In genomic region chrX:24682739-24683432, GRCh38 we compare ENCODE assay signal across 28 cellular contexts. TPM values are rescaled to one million over a fixed set of nuclear protein-coding genes. Genes with fewer than 3 reads are reported as not detected.
DNase-seq lines count a peak whose midpoint lies in the region; ATAC-seq, FAIRE-seq and TF ChIP-seq lines count a peak whose summit lies in the region.
"Had no signal": no experiment of that assay in that cellular context is flagged by ENCODE, and none has a peak within 500 bp of the region (broad histone marks: within the 10 kb centered on the region; RNA-seq: fewer than 3 reads in every experiment).

No MANE protein-coding gene starts in this region.

- WGBS in testis, 2 donors: 86 to 97% methylated on average over 6 to 7 of the region's 7 CpGs
- WGBS in neuronal stem cell (ENCODE audit: extremely low coverage in 2 of 2, insufficient read length in 2 of 2, insufficient replicate concordance in 1 of 2), 2 donors: no CpG with 5 or more reads among the region's 7 CpGs

- no peak overlapping the region for H2BK120ac ChIP-seq in neuronal stem cell (ENCODE audit: low read depth, low read length)

- peak; percentile 98 for ATAC-seq in activated T-helper 17 cell treated with anti-CD3 and anti-CD28 coated beads, Interleukin-2, amount 50 U/mL, for 72 hours (replicated peaks)
- ATAC-seq: WTC11 had no signal

- DNase-seq in activated CD4-positive, alpha-beta T cell treated with anti-CD3 and anti-CD28 coated beads for 48 hours: peak; percentile 52
- DNase-seq in activated CD4-positive, alpha-beta T cell treated with anti-CD3 and anti-CD28 coated beads, Interleukin-2, amount 10 ng/mL, durations not matched to agents 7 days and 5 days: no peak
- DNase-seq in GM19239 (ENCODE audit: insufficient read length, low spot score) (no peak), NCI-H510A (lab: John Stamatoyannopoulos, UW) (no peak), testis (no peak), neuronal stem cell (ENCODE audit: low spot score) (no peak)
- DNase-seq in stimulated activated CD4-positive, alpha-beta T cell treated with anti-CD3 and anti-CD28 coated beads, Interleukin-2, amount 100 ng/mL, for 24 hours: peak; percentile 23 to 34
- DNase-seq: amygdala; CD8-positive, alpha-beta memory T cell; DMS153; effector memory CD4-positive, alpha-beta T cell; erythroblast; foreskin fibroblast; HCEC 1CT; mesenchymal stem cell; NCI-H1694 treated with DMSO at 0.1 percent for 48 hours; NCI-H2171; NCI-H524 treated with DMSO at 0.1 percent for 48 hours; nucleus accumbens; SHP77; upper lobe of left lung had no signal

- H3K18ac ChIP-seq in neuronal stem cell (ENCODE audit: low read length): no peak overlapping the region

- H4K8ac ChIP-seq in neuronal stem cell (ENCODE audit: low read depth, low read length): no peak overlapping the region

- H3K4me3 ChIP-seq in testis (no peak overlapping the region), neuronal stem cell (ENCODE audit: low read length in 2 of 2) (no peak overlapping the region)
- H3K4me3 ChIP-seq: breast epithelium, upper lobe of left lung had no signal

- CTCF ChIA-PET in activated CD4-positive, alpha-beta T cell treated with anti-CD3 and anti-CD28 coated beads, Interleukin-2, amount 10 ng/mL, durations not matched to agents 7 days and 5 days (lab: Charles Lee): interaction anchor here (0.6 kb wide), 1 partner anchor 8 kb away, joined by 5 read pairs; no protein-coding TSS in a partner anchor

- H3K4me1 Mint-ChIP-seq in activated CD4-positive, alpha-beta T cell treated with anti-CD3 and anti-CD28 coated beads, Interleukin-2, amount 10 ng/mL, durations not matched to agents 7 days and 5 days: no peaks in the 10 kb centered on the region
- H3K4me1 Mint-ChIP-seq in activated T-helper 17 cell treated with anti-CD3 and anti-CD28 coated beads, Interleukin-2, amount 50 U/mL, for 72 hours: peaks cover 8% of the 10 kb centered on the region
- H3K4me1 Mint-ChIP-seq: CD8-positive, alpha-beta memory T cell; WTC11 had no signal

- H4K91ac ChIP-seq in neuronal stem cell (ENCODE audit: low read depth, low read length, poor library complexity): no peak overlapping the region

- H3K14ac ChIP-seq in neuronal stem cell (ENCODE audit: low read length): no peak overlapping the region

- no peak overlapping the region for H3K27ac Mint-ChIP-seq in activated CD4-positive, alpha-beta T cell treated with anti-CD3 and anti-CD28 coated beads, Interleukin-2, amount 10 ng/mL, durations not matched to agents 7 days and 5 days
- H3K27ac Mint-ChIP-seq in activated T-helper 17 cell treated with anti-CD3 and anti-CD28 coated beads, Interleukin-2, amount 50 U/mL, for 72 hours: peak overlapping the region; percentile 65
- H3K27ac Mint-ChIP-seq: WTC11 had no signal

- no peak overlapping the region for H2BK12ac ChIP-seq in neuronal stem cell (ENCODE audit: low read length)

- POLR2A ChIA-PET in activated CD4-positive, alpha-beta T cell treated with anti-CD3 and anti-CD28 coated beads, Interleukin-2, amount 10 ng/mL, durations not matched to agents 7 days and 5 days (lab: Charles Lee): no interaction called here

- no peak overlapping the region for H3K27ac ChIP-seq in testis
- H3K27ac ChIP-seq in neuronal stem cell (replicated peaks; ENCODE audit: low read length): no peak overlapping the region
- H3K27ac ChIP-seq: breast epithelium, HL-60, upper lobe of left lung had no signal

- TF ChIP-seq POLR2A in testis (IDR thresholded peaks at IDR 0.05): no peak

- no peaks in the 10 kb centered on the region for H3K79me1 ChIP-seq in neuronal stem cell (ENCODE audit: low read depth, low read length)

- intact Hi-C loops in testis (cut with DNase I; ENCODE audit: low total_unique reads): no loop called here

- H3K9ac ChIP-seq in neuronal stem cell (ENCODE audit: low read depth, low read length, poor library complexity): no peak overlapping the region

- H3K4me1 ChIP-seq in testis (no peaks in the 10 kb centered on the region), neuronal stem cell (ENCODE audit: control insufficient read depth in 2 of 2, insufficient read depth in 1 of 2, low read depth in 1 of 2, low read length in 2 of 2) (no peaks in the 10 kb centered on the region)
- H3K4me1 ChIP-seq: breast epithelium, upper lobe of left lung had no signal

- no peaks in the 10 kb centered on the region for H3K9me3 ChIP-seq in testis
- no peaks in the 10 kb centered on the region for H3K9me3 ChIP-seq in neuronal stem cell (replicated peaks in 1 of 2; ENCODE audit: control insufficient read depth in 2 of 2, insufficient read depth in 1 of 2, low read depth in 1 of 2, low read length in 2 of 2)
- H3K9me3 ChIP-seq: upper lobe of left lung had no signal

- no peak overlapping the region for H2BK5ac ChIP-seq in neuronal stem cell (ENCODE audit: low read length)

- H2BK15ac ChIP-seq in neuronal stem cell (ENCODE audit: low read length): no peak overlapping the region

- TF ChIP-seq CTCF in testis (IDR thresholded peaks at IDR 0.05): no peak

- no peak overlapping the region for H3K4ac ChIP-seq in neuronal stem cell (ENCODE audit: low read length)

- no peak overlapping the region for H3K4me2 ChIP-seq in neuronal stem cell (ENCODE audit: insufficient read depth, low read length, poor library complexity, severe bottlenecking)

- H3K36me3 Mint-ChIP-seq in activated CD4-positive, alpha-beta T cell treated with anti-CD3 and anti-CD28 coated beads, Interleukin-2, amount 10 ng/mL, durations not matched to agents 7 days and 5 days (ENCODE audit: low read depth): no peaks in the 10 kb centered on the region
- no peaks in the 10 kb centered on the region for H3K36me3 Mint-ChIP-seq in activated T-helper 17 cell treated with anti-CD3 and anti-CD28 coated beads, Interleukin-2, amount 50 U/mL, for 72 hours (ENCODE audit: low read depth)
- H3K36me3 Mint-ChIP-seq: CD8-positive, alpha-beta memory T cell; WTC11 had no signal

- H3K36me3 ChIP-seq in testis (ENCODE audit: low read depth, missing control alignments) (no peaks in the 10 kb centered on the region), neuronal stem cell (replicated peaks in 1 of 2; ENCODE audit: control insufficient read depth in 2 of 2, insufficient read depth in 2 of 2, low read length in 2 of 2) (no peaks in the 10 kb centered on the region)
- H3K36me3 ChIP-seq: breast epithelium, upper lobe of left lung had no signal

- no peaks in the 10 kb centered on the region for H3K27me3 ChIP-seq in testis
- H3K27me3 ChIP-seq in neuronal stem cell (ENCODE audit: control insufficient read depth in 3 of 3, insufficient read depth in 3 of 3, low read depth in 1 of 3, low read length in 3 of 3): no peaks in the 10 kb centered on the region
- H3K27me3 ChIP-seq: upper lobe of left lung had no signal

- no peak overlapping the region for H3K23ac ChIP-seq in neuronal stem cell (ENCODE audit: low read depth, low read length, poor library complexity)

- FAIRE-seq in GM19239 (lab: Jason Lieb, UNC): peak; percentile 11
- FAIRE-seq: A204.1, colon had no signal

- no peak overlapping the region for H2AFZ ChIP-seq in neuronal stem cell (ENCODE audit: low read length)

- H2AK5ac ChIP-seq in neuronal stem cell (ENCODE audit: low read depth, low read length): no peak overlapping the region

- H3K9me3 Mint-ChIP-seq in activated CD4-positive, alpha-beta T cell treated with anti-CD3 and anti-CD28 coated beads, Interleukin-2, amount 10 ng/mL, durations not matched to agents 7 days and 5 days: no peaks in the 10 kb centered on the region
- H3K9me3 Mint-ChIP-seq in activated T-helper 17 cell treated with anti-CD3 and anti-CD28 coated beads, Interleukin-2, amount 50 U/mL, for 72 hours: no peaks in the 10 kb centered on the region
- H3K9me3 Mint-ChIP-seq: WTC11 had no signal

- H3K27me3 Mint-ChIP-seq in activated CD4-positive, alpha-beta T cell treated with anti-CD3 and anti-CD28 coated beads, Interleukin-2, amount 10 ng/mL, durations not matched to agents 7 days and 5 days: peaks cover 9% of the 10 kb centered on the region
- H3K27me3 Mint-ChIP-seq in activated T-helper 17 cell treated with anti-CD3 and anti-CD28 coated beads, Interleukin-2, amount 50 U/mL, for 72 hours: peaks cover 3% of the 10 kb centered on the region

- H3K4me3 Mint-ChIP-seq in activated CD4-positive, alpha-beta T cell treated with anti-CD3 and anti-CD28 coated beads, Interleukin-2, amount 10 ng/mL, durations not matched to agents 7 days and 5 days: no peak overlapping the region
- H3K4me3 Mint-ChIP-seq in activated T-helper 17 cell treated with anti-CD3 and anti-CD28 coated beads, Interleukin-2, amount 50 U/mL, for 72 hours: peak overlapping the region; percentile 28
- H3K4me3 Mint-ChIP-seq: CD8-positive, alpha-beta memory T cell; WTC11 had no signal

RNA-seq across cellular contexts. Expression of gene POLA1, which starts 10.8 kb away (rescaled TPM):
- 10 to 100 TPM; 36.9 to 37.0 TPM for total RNA-seq in activated CD4-positive, alpha-beta T cell treated with anti-CD3 and anti-CD28 coated beads, Interleukin-2, amount 10 ng/mL, durations not matched to agents 7 days and 5 days
- 10 to 100 TPM; 36.8 to 41.9 TPM for total RNA-seq in activated T-helper 17 cell treated with anti-CD3 and anti-CD28 coated beads, Interleukin-2, amount 50 U/mL, for 72 hours
- 10 to 100 TPM; 15.0 to 15.7 TPM for total RNA-seq in testis
- polyA plus RNA-seq in testis (ENCODE audit: insufficient read depth, low read depth, low replicate concordance): 5.4 TPM
- polyA plus RNA-seq in neuronal stem cell (2013, experiment 1 of 2): 6.1 TPM
- polyA plus RNA-seq in neuronal stem cell (2013, experiment 2 of 2): 6.1 TPM

RNA-seq across cellular contexts. Expression of gene PCYT1B, which starts 35.7 kb away (rescaled TPM):
- total RNA-seq in activated CD4-positive, alpha-beta T cell treated with anti-CD3 and anti-CD28 coated beads, Interleukin-2, amount 10 ng/mL, durations not matched to agents 7 days and 5 days: not detected
- total RNA-seq in activated T-helper 17 cell treated with anti-CD3 and anti-CD28 coated beads, Interleukin-2, amount 50 U/mL, for 72 hours: under 1 TPM; 0.19 to 0.29 TPM
- total RNA-seq in testis: 10 to 100 TPM; 15.5 to 23.9 TPM
- 24.0 TPM for polyA plus RNA-seq in testis (ENCODE audit: insufficient read depth, low read depth, low replicate concordance)
- polyA plus RNA-seq in neuronal stem cell (2013, experiment 1 of 2): 3.9 TPM
- 4.1 TPM for polyA plus RNA-seq in neuronal stem cell (2013, experiment 2 of 2)
- total RNA-seq: CD8-positive, alpha-beta memory T cell; G401 had no signal
- polyA plus RNA-seq: CD8-positive, alpha-beta memory T cell had no signal

Comparison
In these comparisons a context has a peak if more than half of its experiments do, and no peak if none do; other contexts are left out.
1. DNase-seq: peak in activated CD4-positive, alpha-beta T cell treated with anti-CD3 and anti-CD28 coated beads for 48 hours (single experiment) and stimulated activated CD4-positive, alpha-beta T cell treated with anti-CD3 and anti-CD28 coated beads, Interleukin-2, amount 100 ng/mL, for 24 hours (2 of 2); none in activated CD4-positive, alpha-beta T cell treated with anti-CD3 and anti-CD28 coated beads, Interleukin-2, amount 10 ng/mL, durations not matched to agents 7 days and 5 days (single experiment), GM19239 (single experiment), NCI-H510A (single experiment), testis (single experiment) and neuronal stem cell (single experiment).
2. RNA of gene PCYT1B, which starts 35.7 kb away (total RNA-seq): 15.5 to 23.9 TPM in testis; 0.19 to 0.29 TPM in activated T-helper 17 cell treated with anti-CD3 and anti-CD28 coated beads, Interleukin-2, amount 50 U/mL, for 72 hours and not detected in activated CD4-positive, alpha-beta T cell treated with anti-CD3 and anti-CD28 coated beads, Interleukin-2, amount 10 ng/mL, durations not matched to agents 7 days and 5 days; every median in the first group is over 10 times any median in the second.